ENCODE assay signal across 1 cellular context in genomic region chr10:72239409-72239808, GRCh38.
TF ChIP-seq lines count a peak whose summit lies in the region.

No MANE protein-coding gene starts in this region.

TF ChIP-seq in WTC11, 78 proteins besides CTCF, POLR2A, EP300 and RAD21:
- TF ChIP-seq, protein P1, sequence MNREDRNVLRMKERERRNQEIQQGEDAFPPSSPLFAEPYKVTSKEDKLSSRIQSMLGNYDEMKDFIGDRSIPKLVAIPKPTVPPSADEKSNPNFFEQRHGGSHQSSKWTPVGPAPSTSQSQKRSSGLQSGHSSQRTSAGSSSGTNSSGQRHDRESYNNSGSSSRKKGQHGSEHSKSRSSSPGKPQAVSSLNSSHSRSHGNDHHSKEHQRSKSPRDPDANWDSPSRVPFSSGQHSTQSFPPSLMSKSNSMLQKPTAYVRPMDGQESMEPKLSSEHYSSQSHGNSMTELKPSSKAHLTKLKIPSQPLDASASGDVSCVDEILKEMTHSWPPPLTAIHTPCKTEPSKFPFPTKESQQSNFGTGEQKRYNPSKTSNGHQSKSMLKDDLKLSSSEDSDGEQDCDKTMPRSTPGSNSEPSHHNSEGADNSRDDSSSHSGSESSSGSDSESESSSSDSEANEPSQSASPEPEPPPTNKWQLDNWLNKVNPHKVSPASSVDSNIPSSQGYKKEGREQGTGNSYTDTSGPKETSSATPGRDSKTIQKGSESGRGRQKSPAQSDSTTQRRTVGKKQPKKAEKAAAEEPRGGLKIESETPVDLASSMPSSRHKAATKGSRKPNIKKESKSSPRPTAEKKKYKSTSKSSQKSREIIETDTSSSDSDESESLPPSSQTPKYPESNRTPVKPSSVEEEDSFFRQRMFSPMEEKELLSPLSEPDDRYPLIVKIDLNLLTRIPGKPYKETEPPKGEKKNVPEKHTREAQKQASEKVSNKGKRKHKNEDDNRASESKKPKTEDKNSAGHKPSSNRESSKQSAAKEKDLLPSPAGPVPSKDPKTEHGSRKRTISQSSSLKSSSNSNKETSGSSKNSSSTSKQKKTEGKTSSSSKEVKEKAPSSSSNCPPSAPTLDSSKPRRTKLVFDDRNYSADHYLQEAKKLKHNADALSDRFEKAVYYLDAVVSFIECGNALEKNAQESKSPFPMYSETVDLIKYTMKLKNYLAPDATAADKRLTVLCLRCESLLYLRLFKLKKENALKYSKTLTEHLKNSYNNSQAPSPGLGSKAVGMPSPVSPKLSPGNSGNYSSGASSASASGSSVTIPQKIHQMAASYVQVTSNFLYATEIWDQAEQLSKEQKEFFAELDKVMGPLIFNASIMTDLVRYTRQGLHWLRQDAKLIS (CRISPR knock-in tag; IDR thresholded peaks at IDR 0.05; ENCODE audit: borderline replicate concordance) = no peak
- TF ChIP-seq ZNF121 (CRISPR knock-in tag; IDR thresholded peaks at IDR 0.05) (no peak), RELA (CRISPR knock-in tag; IDR thresholded peaks at IDR 0.05; ENCODE audit: borderline replicate concordance) (no peak)
